25 cellular contexts compared by ENCODE assay signal in genomic region chr11:103807806-103808205, GRCh38.
DNase-seq lines count a peak whose midpoint lies in the region; ATAC-seq, FAIRE-seq and TF ChIP-seq lines count a peak whose summit lies in the region.
"Had no signal": no experiment of that assay in that cellular context is flagged by ENCODE, and none has a peak within 500 bp of the region (broad histone marks: within the 10 kb centered on the region; RNA-seq: fewer than 3 reads in every experiment).

No MANE protein-coding gene starts in this region.

- H3K4me3 ChIP-seq in SK-N-SH (ENCODE audit: low read depth in 2 of 2, low read length in 1 of 2) (no peak overlapping the region), fibroblast of the aortic adventitia (ENCODE audit: low read depth, low read length) (no peak overlapping the region)
- H3K4me3 ChIP-seq: body of pancreas, heart right ventricle, transverse colon had no signal

- no peaks in the 10 kb centered on the region for H3K79me2 ChIP-seq in SK-N-SH (ENCODE audit: insufficient read depth)

- CTCF ChIA-PET in SK-N-SH (lab: Yijun Ruan, JAX) = no interaction called here

- no peaks in the 10 kb centered on the region for H3K36me3 ChIP-seq in SK-N-SH (replicated peaks in 1 of 2; ENCODE audit: control insufficient read depth in 1 of 2, insufficient read depth in 2 of 2, low read length in 1 of 2)
- H3K36me3 ChIP-seq: heart right ventricle, transverse colon had no signal

- no peaks in the 10 kb centered on the region for H4K20me1 ChIP-seq in SK-N-SH (ENCODE audit: insufficient read depth)

- no peaks in the 10 kb centered on the region for H3K9me2 ChIP-seq in SK-N-SH

- peak overlapping the region in 1 of 2 experiments; percentile 10; a peak in 1 of 4 replicates for H3K27ac ChIP-seq in SK-N-SH (ENCODE audit: low read depth in 2 of 2, low read length in 1 of 2)
- H3K27ac ChIP-seq: 22Rv1, heart right ventricle, HL-60, RWPE1, transverse colon had no signal

- H3K4me3 Mint-ChIP-seq in stimulated activated naive CD8-positive, alpha-beta T cell treated with anti-CD3 and anti-CD28 coated beads, Interleukin-15, amount 100 ng/mL, for 72 hours = no peak overlapping the region
- H3K4me3 Mint-ChIP-seq: activated B cell treated with CpG ODN at 0.5 μM for 24 hours; activated naive CD8-positive, alpha-beta T cell had no signal

- TF ChIP-seq CTCF in SK-N-SH (IDR thresholded peaks at IDR 0.05) (no peak), fibroblast of the aortic adventitia (IDR thresholded peaks at IDR 0.05; ENCODE audit: insufficient read depth, low read length) (no peak)

- no peaks in the 10 kb centered on the region for H3K4me1 Mint-ChIP-seq in stimulated activated naive CD8-positive, alpha-beta T cell treated with anti-CD3 and anti-CD28 coated beads, Interleukin-15, amount 100 ng/mL, for 72 hours
- H3K4me1 Mint-ChIP-seq: activated B cell treated with CpG ODN at 0.5 μM for 24 hours had no signal

- peak; percentile 31 for DNase-seq in DMS 273 (lab: John Stamatoyannopoulos, UW; ENCODE audit: unreplicated experiment)
- no peak for DNase-seq in DMS 273 treated with DMSO at 0.1 percent for 48 hours (lab: John Stamatoyannopoulos, UW)
- DNase-seq in SK-N-SH = no peak
- peak; percentile 85 for DNase-seq in fibroblast of the aortic adventitia (ENCODE audit: low read depth)
- DNase-seq in renal cortical epithelial cell (ENCODE audit: low read depth) = peak; percentile 93
- DNase-seq in GM19239 (ENCODE audit: insufficient read length, low spot score) = no peak
- DNase-seq in stimulated activated CD4-positive, alpha-beta T cell treated with anti-CD3 and anti-CD28 coated beads, Interleukin-1b, Interleukin-23, amount 100 ng/mL, for 48 hours = no peak
- DNase-seq in stimulated activated naive CD8-positive, alpha-beta T cell treated with anti-CD3 and anti-CD28 coated beads, Interleukin-15, amount 100 ng/mL, for 72 hours = no peak
- DNase-seq: activated B cell treated with CpG ODN at 0.5 μM for 24 hours; activated CD4-positive, alpha-beta T cell treated with anti-CD3 and anti-CD28 coated beads, Interleukin-2, amount 50 U/mL, for 4 hours; activated CD8-positive, alpha-beta memory T cell treated with anti-CD3 and anti-CD28 coated beads, Interleukin-2, amount 50 U/mL, for 4 hours; body of pancreas; effector memory CD4-positive, alpha-beta T cell; heart right ventricle; NCI-H1105 treated with DMSO at 0.1 percent for 48 hours; NCI-H526; nucleus accumbens; right cardiac atrium; T-helper 9 cell; transverse colon had no signal

- H3K9me3 ChIP-seq in SK-N-SH = no peaks in the 10 kb centered on the region
- H3K9me3 ChIP-seq: body of pancreas, heart right ventricle, transverse colon had no signal

- H3F3A ChIP-seq in SK-N-SH (replicated peaks; ENCODE audit: insufficient read depth) = peaks cover 13% of the 10 kb centered on the region

- H3K9me3 Mint-ChIP-seq in stimulated activated naive CD8-positive, alpha-beta T cell treated with anti-CD3 and anti-CD28 coated beads, Interleukin-15, amount 100 ng/mL, for 72 hours = no peaks in the 10 kb centered on the region
- H3K9me3 Mint-ChIP-seq: activated B cell treated with CpG ODN at 0.5 μM for 24 hours; activated T-helper 2 cell treated with anti-CD3 and anti-CD28 coated beads, Interferon-gamma antibody, Interleukin-2, Interleukin-4, amounts not matched to agents 10 μg/mL and 5 μg/mL and 100 μg/mL, durations not matched to agents 14 hours and 24 hours and 36 hours had no signal

- no peak for TF ChIP-seq EP300 in SK-N-SH (IDR thresholded peaks at IDR 0.05; ENCODE audit: borderline replicate concordance in 1 of 2, low read depth in 1 of 2, low read length in 1 of 2)

- no peak overlapping the region for H2AFZ ChIP-seq in SK-N-SH (ENCODE audit: low read depth)

- H3K9ac ChIP-seq in SK-N-SH = no peak overlapping the region

- H3K27me3 Mint-ChIP-seq in stimulated activated naive CD8-positive, alpha-beta T cell treated with anti-CD3 and anti-CD28 coated beads, Interleukin-15, amount 100 ng/mL, for 72 hours = no peaks in the 10 kb centered on the region
- H3K27me3 Mint-ChIP-seq: activated B cell treated with CpG ODN at 0.5 μM for 24 hours; activated naive CD8-positive, alpha-beta T cell had no signal

- no peak overlapping the region for H3K27ac Mint-ChIP-seq in stimulated activated naive CD8-positive, alpha-beta T cell treated with anti-CD3 and anti-CD28 coated beads, Interleukin-15, amount 100 ng/mL, for 72 hours
- H3K27ac Mint-ChIP-seq: activated B cell treated with CpG ODN at 0.5 μM for 24 hours; activated naive CD8-positive, alpha-beta T cell; activated T-helper 2 cell treated with anti-CD3 and anti-CD28 coated beads, Interferon-gamma antibody, Interleukin-2, Interleukin-4, amounts not matched to agents 10 μg/mL and 5 μg/mL and 100 μg/mL, durations not matched to agents 14 hours and 24 hours and 36 hours had no signal

- peaks cover 0 to 17% of the 10 kb centered on the region in 2 experiments; a peak in 2 of 4 replicates for H3K4me1 ChIP-seq in SK-N-SH (ENCODE audit: control insufficient read depth in 1 of 2, insufficient read depth in 2 of 2, low read depth in 1 of 2, low read length in 1 of 2)

- no peak overlapping the region for H3K4me2 ChIP-seq in SK-N-SH

- 89% methylated on average over 1 of the region's 1 CpG for WGBS in SK-N-SH (ENCODE audit: low lambda C conversion rate)

- POLR2A ChIA-PET in SK-N-SH (lab: Yijun Ruan, JAX) = no interaction called here

- no peaks in the 10 kb centered on the region for H3K27me3 ChIP-seq in SK-N-SH (ENCODE audit: insufficient read depth)
- H3K27me3 ChIP-seq: body of pancreas, heart right ventricle, transverse colon had no signal

- ATAC-seq in stimulated activated naive CD8-positive, alpha-beta T cell treated with anti-CD3 and anti-CD28 coated beads, Interleukin-15, amount 100 ng/mL, for 72 hours = no peak
- ATAC-seq: body of pancreas, right cardiac atrium had no signal

- FAIRE-seq in GM19239 (lab: Jason Lieb, UNC) = no peak

- TF ChIP-seq RAD21 in SK-N-SH (IDR thresholded peaks at IDR 0.05; ENCODE audit: low read length) = no peak

TF ChIP-seq in SK-N-SH, 30 proteins besides CTCF, POLR2A, EP300 and RAD21:
- TF ChIP-seq NRF1 (IDR thresholded peaks at IDR 0.05; ENCODE audit: low read depth, low read length) (no peak), POLR2AphosphoS5 (IDR thresholded peaks at IDR 0.05; ENCODE audit: low read depth, low read length) (no peak), FOSL2 (IDR thresholded peaks at IDR 0.05; ENCODE audit: borderline replicate concordance, low read depth) (peak; percentile 8; the same call in 1 of the 2 replicates)
- TF ChIP-seq, protein P1, sequence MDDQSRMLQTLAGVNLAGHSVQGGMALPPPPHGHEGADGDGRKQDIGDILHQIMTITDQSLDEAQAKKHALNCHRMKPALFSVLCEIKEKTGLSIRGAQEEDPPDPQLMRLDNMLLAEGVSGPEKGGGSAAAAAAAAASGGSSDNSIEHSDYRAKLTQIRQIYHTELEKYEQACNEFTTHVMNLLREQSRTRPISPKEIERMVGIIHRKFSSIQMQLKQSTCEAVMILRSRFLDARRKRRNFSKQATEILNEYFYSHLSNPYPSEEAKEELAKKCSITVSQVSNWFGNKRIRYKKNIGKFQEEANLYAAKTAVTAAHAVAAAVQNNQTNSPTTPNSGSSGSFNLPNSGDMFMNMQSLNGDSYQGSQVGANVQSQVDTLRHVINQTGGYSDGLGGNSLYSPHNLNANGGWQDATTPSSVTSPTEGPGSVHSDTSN (IDR thresholded peaks at IDR 0.05) = no peak
TF ChIP-seq in SK-N-SH: peak in this region for 1.

Comparison
In these comparisons a context has a peak if more than half of its experiments do, and no peak if none do; other contexts are left out.
1. DNase-seq: peak in DMS 273 (single experiment), fibroblast of the aortic adventitia (single experiment) and renal cortical epithelial cell (single experiment); none in DMS 273 treated with DMSO at 0.1 percent for 48 hours (single experiment), SK-N-SH (single experiment), GM19239 (single experiment), stimulated activated CD4-positive, alpha-beta T cell treated with anti-CD3 and anti-CD28 coated beads, Interleukin-1b, Interleukin-23, amount 100 ng/mL, for 48 hours (single experiment) and stimulated activated naive CD8-positive, alpha-beta T cell treated with anti-CD3 and anti-CD28 coated beads, Interleukin-15, amount 100 ng/mL, for 72 hours (0 of 2).